12 cellular contexts compared by ENCODE assay signal in the genomic region with DNA sequence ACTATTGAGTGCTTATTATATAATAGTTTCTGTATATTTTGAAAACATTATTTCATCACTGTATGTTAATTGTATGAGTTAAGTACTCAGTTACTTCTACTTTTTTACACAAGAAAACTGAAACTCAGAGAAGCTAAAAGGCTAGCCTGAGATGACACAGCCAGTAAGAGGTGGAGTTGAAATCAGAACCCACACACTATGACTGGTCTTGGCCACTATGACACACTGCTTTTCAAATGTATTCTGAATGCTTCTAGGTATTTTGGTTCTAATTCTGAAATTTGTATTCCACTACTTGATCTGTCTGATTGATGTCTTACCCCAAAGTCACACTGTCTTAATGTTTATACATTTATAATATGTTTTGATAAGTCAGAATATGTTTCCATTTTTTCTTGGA.
DNase-seq lines count a peak whose midpoint lies in the region; ATAC-seq and TF ChIP-seq lines count a peak whose summit lies in the region.
"Had no signal": no experiment of that assay in that cellular context is flagged by ENCODE, and none has a peak within 500 bp of the region (broad histone marks: within the 10 kb centered on the region; RNA-seq: fewer than 3 reads in every experiment).

No MANE protein-coding gene starts in this region.

- ATAC-seq in GM19351 (IDR thresholded peaks at IDR 0.05; ENCODE audit: unreplicated experiment) (peak; percentile 91), HG02884 (IDR thresholded peaks at IDR 0.05; ENCODE audit: unreplicated experiment) (peak; percentile 84), GM18505 (IDR thresholded peaks at IDR 0.05; ENCODE audit: unreplicated experiment) (no peak)
- ATAC-seq: gastrocnemius medialis, right lobe of liver had no signal

- no peak for TF ChIP-seq POLR2A in GM18505 (IDR thresholded peaks at IDR 0.05; ENCODE audit: borderline replicate concordance, extremely low read depth, insufficient read depth, insufficient read length)

- peak; percentile 56 for DNase-seq in RKO (ENCODE audit: low spot score)
- peak; percentile 1 for DNase-seq in non-pigmented ciliary epithelial cell (ENCODE audit: low read depth)
- no peak for DNase-seq in T-helper 9 cell
- no peak for DNase-seq in stimulated activated naive CD4-positive, alpha-beta T cell treated with Interleukin-2 at 50 U/mL for 16 hours (lab: John Stamatoyannopoulos, UW)
- DNase-seq: CD8-positive, alpha-beta memory T cell; gastrocnemius medialis; GF-D8; NCI-H1436 treated with DMSO at 0.1 percent for 48 hours; right lobe of liver had no signal

Comparison
In these comparisons a context has a peak if more than half of its experiments do, and no peak if none do; other contexts are left out.
1. DNase-seq: peak in RKO (single experiment) and non-pigmented ciliary epithelial cell (single experiment); none in T-helper 9 cell (single experiment) and stimulated activated naive CD4-positive, alpha-beta T cell treated with Interleukin-2 at 50 U/mL for 16 hours (single experiment).